1 cellular context compared by ENCODE assay signal in genomic region chr20:3202965-3203314, GRCh38.
TF ChIP-seq lines count a peak whose summit lies in the region.

No MANE protein-coding gene starts in this region.

TF ChIP-seq in endothelial cell of umbilical vein, 7 proteins besides CTCF, POLR2A, EP300 and RAD21:
- TF ChIP-seq, protein P1, sequence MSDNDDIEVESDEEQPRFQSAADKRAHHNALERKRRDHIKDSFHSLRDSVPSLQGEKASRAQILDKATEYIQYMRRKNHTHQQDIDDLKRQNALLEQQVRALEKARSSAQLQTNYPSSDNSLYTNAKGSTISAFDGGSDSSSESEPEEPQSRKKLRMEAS (IDR thresholded peaks at IDR 0.05; ENCODE audit: insufficient read depth, insufficient read length) = no peak
- no peak for TF ChIP-seq JUN (IDR thresholded peaks at IDR 0.05; ENCODE audit: borderline replicate concordance, insufficient read depth, insufficient read length, low read depth)
- no peak for TF ChIP-seq GATA2 (IDR thresholded peaks at IDR 0.05; ENCODE audit: insufficient read depth, insufficient read length, low read depth, low read length)
- no peak for TF ChIP-seq FOS (IDR thresholded peaks at IDR 0.05; ENCODE audit: borderline replicate concordance, insufficient read depth, low read length)
- TF ChIP-seq EZH2 (IDR thresholded peaks at IDR 0.05; ENCODE audit: borderline replicate concordance, low read depth, low read length, severe bottlenecking) = no peak
- TF ChIP-seq POLR2AphosphoS5 (IDR thresholded peaks at IDR 0.05; ENCODE audit: insufficient read depth, low read depth, low read length) = no peak
- no peak for TF ChIP-seq MYC (IDR thresholded peaks at IDR 0.05; ENCODE audit: low read depth, low read length)
TF ChIP-seq in endothelial cell of umbilical vein: peak in this region for 0.
